8 cellular contexts compared by ENCODE assay signal in genomic region chr21:45286671-45287437, GRCh38. TPM values are rescaled to one million over a fixed set of nuclear protein-coding genes. Genes with fewer than 3 reads are reported as not detected.
A peak's percentile ranks its signal among the peaks of the same experiment; 100 is the strongest.
DNase-seq lines count a peak whose midpoint lies in the region; ATAC-seq and TF ChIP-seq lines count a peak whose summit lies in the region.

No MANE protein-coding gene starts in this region.

- peaks cover 13% of the 10 kb centered on the region for H3K4me1 ChIP-seq in hepatocyte (ENCODE audit: insufficient read depth)

- H4K20me1 ChIP-seq in hepatocyte (ENCODE audit: insufficient read depth, poor library complexity, severe bottlenecking), result peaks cover 29% of the 10 kb centered on the region

- 11% methylated on average over 22 of the region's 54 CpGs for WGBS in hepatocyte (ENCODE audit: low lambda C conversion rate, missing lambda C conversion rate)

- no peak for ATAC-seq in activated CD8-positive, alpha-beta T cell treated with anti-CD3 and anti-CD28 coated beads for 36 hours

- H2AFZ ChIP-seq in hepatocyte, result no peak overlapping the region

- CTCF ChIA-PET in activated CD8-positive, alpha-beta T cell treated with anti-CD3 and anti-CD28 coated beads for 36 hours (lab: Charles Lee), result interaction anchor here (1.0 to 1.3 kb wide), 2 partner anchors 22 to 337 kb away, joined by 3 read pairs; no protein-coding TSS in a partner anchor

- intact Hi-C loops in activated CD8-positive, alpha-beta T cell treated with anti-CD3 and anti-CD28 coated beads for 36 hours (cut with micrococcal nuclease), result no loop called here

- H3K4me3 ChIP-seq in H7 (ENCODE audit: insufficient read depth, low read depth, low read length), result peak overlapping the region; percentile 59
- peak overlapping the region; percentile 90 for H3K4me3 ChIP-seq in hepatocyte
- H3K4me3 ChIP-seq in skeletal muscle cell (ENCODE audit: low read depth, low read length), result peak overlapping the region; percentile 66

- H3K9me3 ChIP-seq in hepatocyte (ENCODE audit: low read depth), result no peaks in the 10 kb centered on the region

- peaks cover 5% of the 10 kb centered on the region for H3K36me3 Mint-ChIP-seq in activated CD8-positive, alpha-beta T cell treated with anti-CD3 and anti-CD28 coated beads for 36 hours (ENCODE audit: low read depth)

- DNase-seq in H7 (peak; percentile 97), hepatocyte (ENCODE audit: low spot score) (peak; percentile 64), skeletal muscle cell (ENCODE audit: low read depth) (no peak), caudate nucleus (lab: John Stamatoyannopoulos, UW) (no peak), HCEC 1CT (no peak), putamen (ENCODE audit: low spot score) (no peak)
- no peak for DNase-seq in activated CD8-positive, alpha-beta T cell treated with anti-CD3 and anti-CD28 coated beads for 36 hours
- DNase-seq in effector CD8-positive, alpha-beta T cell (lab: John Stamatoyannopoulos, UW), result no peak

- no peaks in the 10 kb centered on the region; the same call in 1 of the 2 replicates for H3K27me3 ChIP-seq in H7 (ENCODE audit: control insufficient read depth, insufficient read depth, low read length)
- no peaks in the 10 kb centered on the region for H3K27me3 ChIP-seq in hepatocyte

- no peaks in the 10 kb centered on the region for H3K27me3 Mint-ChIP-seq in activated CD8-positive, alpha-beta T cell treated with anti-CD3 and anti-CD28 coated beads for 36 hours

- H3K27ac ChIP-seq in hepatocyte (peak overlapping the region; percentile 6), caudate nucleus (ENCODE audit: low read depth, low read length) (no peak overlapping the region)

- POLR2A ChIA-PET in activated CD8-positive, alpha-beta T cell treated with anti-CD3 and anti-CD28 coated beads for 36 hours (lab: Charles Lee), result no interaction called here

- peaks cover 52% of the 10 kb centered on the region for H3K79me2 ChIP-seq in hepatocyte

- H3K4me2 ChIP-seq in hepatocyte, result peak overlapping the region; percentile 97

- no peaks in the 10 kb centered on the region for H3K9me3 Mint-ChIP-seq in activated CD8-positive, alpha-beta T cell treated with anti-CD3 and anti-CD28 coated beads for 36 hours

- no peaks in the 10 kb centered on the region for H3K9me2 ChIP-seq in hepatocyte (replicated peaks; ENCODE audit: insufficient read depth)

- H3K4me3 Mint-ChIP-seq in activated CD8-positive, alpha-beta T cell treated with anti-CD3 and anti-CD28 coated beads for 36 hours, result peak overlapping the region; percentile 77

- no peak overlapping the region for H3K27ac Mint-ChIP-seq in activated CD8-positive, alpha-beta T cell treated with anti-CD3 and anti-CD28 coated beads for 36 hours

- no peak for TF ChIP-seq CTCF in activated CD8-positive, alpha-beta T cell treated with anti-CD3 and anti-CD28 coated beads for 36 hours (IDR thresholded peaks at IDR 0.05)
- TF ChIP-seq CTCF in hepatocyte (IDR thresholded peaks at IDR 0.05; ENCODE audit: poor library complexity), result no peak

- peaks cover 16% of the 10 kb centered on the region for H3K36me3 ChIP-seq in H7 (replicated peaks; ENCODE audit: control insufficient read depth, insufficient read depth, low read length)
- no peaks in the 10 kb centered on the region for H3K36me3 ChIP-seq in hepatocyte (replicated peaks; ENCODE audit: insufficient read depth, low read depth)

- peaks cover 3% of the 10 kb centered on the region for H3K4me1 Mint-ChIP-seq in activated CD8-positive, alpha-beta T cell treated with anti-CD3 and anti-CD28 coated beads for 36 hours (ENCODE audit: low read depth)

RNA-seq across cellular contexts. Expression of gene POFUT2, which starts 0.8 kb away (rescaled TPM):
- total RNA-seq in H7 (2014; rRNA removed; shearing (Covaris generic)), result 25.4 and 26.9 TPM in 2 replicates
- 10 to 100 TPM; 11.7 to 12.4 TPM for total RNA-seq in activated CD8-positive, alpha-beta T cell treated with anti-CD3 and anti-CD28 coated beads for 36 hours
- 25.5 and 30.7 TPM in 2 replicates for total RNA-seq in hepatocyte
- polyA plus RNA-seq in hepatocyte, result 54.4 and 57.7 TPM in 2 replicates

Comparison
In these comparisons a context has a peak if more than half of its experiments do, and no peak if none do; other contexts are left out.
1. DNase-seq: peak in H7 (single experiment) and hepatocyte (single experiment); none in activated CD8-positive, alpha-beta T cell treated with anti-CD3 and anti-CD28 coated beads for 36 hours (single experiment), skeletal muscle cell (single experiment), effector CD8-positive, alpha-beta T cell (single experiment), caudate nucleus (0 of 61), HCEC 1CT (single experiment) and putamen (single experiment).
2. Peak in every context shown above with its lines, with median percentiles within 50 percentile points of each other: H3K4me3 ChIP-seq.